In the genomic region with DNA sequence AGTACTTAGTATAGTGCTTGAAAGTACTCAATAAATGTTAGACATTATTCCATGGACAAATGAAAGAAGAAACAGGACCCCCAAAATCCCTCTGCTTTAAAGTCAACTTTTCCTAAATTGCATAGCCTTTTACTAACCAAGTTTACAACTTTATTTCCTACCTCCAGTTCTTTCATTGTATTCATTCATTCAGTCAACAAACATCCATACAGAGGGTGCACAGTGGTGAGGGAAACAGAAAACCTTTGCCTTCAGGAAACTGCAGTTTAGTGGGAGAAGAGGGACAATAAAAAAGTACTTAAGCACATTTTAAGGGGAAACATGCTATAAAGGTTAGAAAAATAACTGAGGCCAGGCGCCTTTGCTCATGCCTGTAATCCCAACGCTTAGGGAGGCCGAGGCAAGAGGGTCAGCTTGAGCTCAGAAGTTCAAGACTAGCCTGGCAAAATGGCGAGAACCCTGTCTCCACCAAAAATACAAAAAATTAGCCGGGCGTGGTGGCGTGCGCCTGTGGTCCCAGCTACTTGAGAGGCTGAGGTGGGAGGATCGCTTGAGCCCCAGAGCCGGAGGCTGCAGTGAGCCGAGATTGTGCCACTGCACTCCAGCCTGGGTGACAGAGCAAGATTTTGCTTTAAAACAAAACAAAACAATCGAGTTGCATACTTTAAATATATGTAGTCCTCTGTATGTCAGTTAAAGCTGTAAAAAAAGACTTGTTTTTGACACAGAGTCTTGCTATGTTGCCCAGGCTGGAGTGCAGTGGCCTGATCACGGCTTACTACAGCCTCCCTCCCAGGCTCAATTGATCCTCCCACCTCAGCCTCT, we compare ENCODE assay signal across 8 cellular contexts. TPM values are rescaled to one million over a fixed set of nuclear protein-coding genes. Genes with fewer than 3 reads are reported as not detected.
DNase-seq lines count a peak whose midpoint lies in the region; ATAC-seq and TF ChIP-seq lines count a peak whose summit lies in the region.

No MANE protein-coding gene starts in this region.

- H3K27me3 ChIP-seq in CD4-positive, alpha-beta memory T cell (ENCODE audit: insufficient read depth, low read length): no peaks in the 10 kb centered on the region
- H3K27me3 ChIP-seq in OCI-LY3 (ENCODE audit: low read depth, low read length) (0 out of 2 replicates have a peak, but pooled peaks cover 2% of the 10 kb centered on the region), endocrine pancreas (ENCODE audit: control insufficient read depth, insufficient read depth, low read length) (no peaks in the 10 kb centered on the region), osteoblast (ENCODE audit: insufficient read depth, low read length) (no peaks in the 10 kb centered on the region)

- DNase-seq in CD4-positive, alpha-beta memory T cell: no peak
- no peak for DNase-seq in osteoblast (ENCODE audit: insufficient read length, low spot score, missing footprints)
- DNase-seq in mucosa of gallbladder (ENCODE audit: low spot score): no peak
- no peak for DNase-seq in medulla oblongata (ENCODE audit: extremely low spot score)
- no peak for DNase-seq in glomerular visceral epithelial cell (ENCODE audit: extremely low spot score)

- peak overlapping the region; percentile 93 to 99 (median 96) for H3K4me3 Mint-ChIP-seq in CD4-positive, alpha-beta memory T cell

- H3K79me2 ChIP-seq in OCI-LY3 (ENCODE audit: low read length) (peaks cover 45% of the 10 kb centered on the region), osteoblast (ENCODE audit: insufficient read depth, low read length) (peaks cover 37% of the 10 kb centered on the region)

- H3K27me3 Mint-ChIP-seq in CD4-positive, alpha-beta memory T cell: no peaks in the 10 kb centered on the region

- peaks cover 25 to 60% (median 46%) of the 10 kb centered on the region in 4 donors for H3K4me1 Mint-ChIP-seq in CD4-positive, alpha-beta memory T cell

- POLR2A ChIA-PET in CD4-positive, alpha-beta memory T cell (lab: Charles Lee; ENCODE audit: partially characterized antibody): interaction anchor here (1.2 to 5.7 kb wide), 14 partner anchors 12 to 104 kb away, joined by 3 to 144 read pairs (median 34); a partner anchor contains a TSS

- H3K27ac Mint-ChIP-seq in CD4-positive, alpha-beta memory T cell: peak overlapping the region; percentile 98 to 100 (median 99)

- no peak for TF ChIP-seq CTCF in OCI-LY3 (IDR thresholded peaks at IDR 0.05; ENCODE audit: low read depth, low read length)
- no peak for TF ChIP-seq CTCF in osteoblast (IDR thresholded peaks at IDR 0.05; ENCODE audit: extremely low read depth, low read depth, low read length)

- CTCF ChIA-PET in CD4-positive, alpha-beta memory T cell (lab: Charles Lee; ENCODE audit: partially characterized antibody): interaction anchor here (0.7 to 5.5 kb wide), 8 partner anchors 11 to 154 kb away, joined by 3 to 35 read pairs (median 4); no protein-coding TSS in a partner anchor

- peaks cover 0 to 16% of the 10 kb centered on the region in 2 donors for H3K36me3 Mint-ChIP-seq in CD4-positive, alpha-beta memory T cell

- peak overlapping the region; percentile 73 for H3K9ac ChIP-seq in OCI-LY3 (ENCODE audit: low read length)
- H3K9ac ChIP-seq in endocrine pancreas (ENCODE audit: control insufficient read depth, insufficient read depth, low read length): peak overlapping the region; percentile 25

- peak overlapping the region; percentile 87 to 94 for H3K4me3 ChIP-seq in CD4-positive, alpha-beta memory T cell (ENCODE audit: low read length in 2 of 2)
- peak overlapping the region; percentile 80 for H3K4me3 ChIP-seq in OCI-LY3 (ENCODE audit: low read length)
- peak overlapping the region; percentile 89 for H3K4me3 ChIP-seq in endocrine pancreas (ENCODE audit: control insufficient read depth, insufficient read depth, low read length)
- peak overlapping the region; percentile 87 for H3K4me3 ChIP-seq in osteoblast (ENCODE audit: insufficient read depth, low read length)

- ATAC-seq in GM21447 (IDR thresholded peaks at IDR 0.05; ENCODE audit: unreplicated experiment): no peak

- intact Hi-C loops in CD4-positive, alpha-beta memory T cell (cut with micrococcal nuclease): loop anchor here (1.0 to 5.0 kb wide), 7 partner anchors 14 to 76 kb away; a partner anchor contains a TSS

- H3K4me1 ChIP-seq in CD4-positive, alpha-beta memory T cell (ENCODE audit: insufficient read depth, low read length): peaks cover 40% of the 10 kb centered on the region
- H3K4me1 ChIP-seq in OCI-LY3 (ENCODE audit: low read length): peaks cover 54% of the 10 kb centered on the region
- peaks cover 5% of the 10 kb centered on the region for H3K4me1 ChIP-seq in endocrine pancreas (ENCODE audit: control insufficient read depth, insufficient read depth, low read length)
- peaks cover 23% of the 10 kb centered on the region for H3K4me1 ChIP-seq in osteoblast (ENCODE audit: insufficient read depth, low read length)

- H3K4me2 ChIP-seq in OCI-LY3 (ENCODE audit: low read length): peak overlapping the region; percentile 89
- peak overlapping the region; percentile 97 for H3K4me2 ChIP-seq in osteoblast (ENCODE audit: insufficient read depth, low read length)

- H2AFZ ChIP-seq in OCI-LY3 (ENCODE audit: low read depth, low read length) (peak overlapping the region; percentile 49; the same call in 1 of the 2 replicates), osteoblast (ENCODE audit: low read length) (peak overlapping the region; percentile 97)

- H4K20me1 ChIP-seq in OCI-LY3 (ENCODE audit: insufficient read depth, low read length): peaks cover 18% of the 10 kb centered on the region
- H4K20me1 ChIP-seq in osteoblast (ENCODE audit: insufficient read depth, low read length): no peaks in the 10 kb centered on the region

- peaks cover 0 to 1% (median 0%) of the 10 kb centered on the region in 8 donors for H3K9me3 Mint-ChIP-seq in CD4-positive, alpha-beta memory T cell

- H3K36me3 ChIP-seq in CD4-positive, alpha-beta memory T cell (ENCODE audit: insufficient read depth, low read length): no peaks in the 10 kb centered on the region
- H3K36me3 ChIP-seq in OCI-LY3 (replicated peaks; ENCODE audit: low read depth, low read length): no peaks in the 10 kb centered on the region
- H3K36me3 ChIP-seq in endocrine pancreas (ENCODE audit: control insufficient read depth, insufficient read depth, low read length): no peaks in the 10 kb centered on the region
- H3K36me3 ChIP-seq in osteoblast (ENCODE audit: insufficient read depth, low read length): no peaks in the 10 kb centered on the region

- peak overlapping the region; percentile 97 for H3K27ac ChIP-seq in CD4-positive, alpha-beta memory T cell (ENCODE audit: low read depth, low read length)
- H3K27ac ChIP-seq in OCI-LY3 (ENCODE audit: low read length): peak overlapping the region; percentile 94
- H3K27ac ChIP-seq in osteoblast (ENCODE audit: low read depth, low read length): peak overlapping the region; percentile 99

- no peaks in the 10 kb centered on the region for H3K9me3 ChIP-seq in CD4-positive, alpha-beta memory T cell (ENCODE audit: control insufficient read depth in 1 of 2, low read length in 2 of 2)
- H3K9me3 ChIP-seq in OCI-LY3 (ENCODE audit: insufficient read depth, low read length) (no peaks in the 10 kb centered on the region), endocrine pancreas (ENCODE audit: control insufficient read depth, low read length) (no peaks in the 10 kb centered on the region), osteoblast (ENCODE audit: low read depth, low read length) (no peaks in the 10 kb centered on the region)

RNA-seq across cellular contexts. Expression of a gene that starts 1.1 kb away (rescaled TPM):
- total RNA-seq in CD4-positive, alpha-beta memory T cell: 10 to 100 TPM; 63.1 to 69.4 TPM
- 10 to 100 TPM in 1 of 2 donors, 1 to 10 TPM in 1; 8.4 to 21.3 TPM for polyA plus RNA-seq in CD4-positive, alpha-beta memory T cell
- total RNA-seq in osteoblast: 30.4 and 32.7 TPM in 2 replicates
- 26.9 TPM for total RNA-seq in mucosa of gallbladder
